18 cellular contexts compared by ENCODE assay signal in genomic region chr15:52336530-52336929, GRCh38. TPM values are rescaled to one million over a fixed set of nuclear protein-coding genes. Genes with fewer than 3 reads are reported as not detected.
A peak's percentile ranks its signal among the peaks of the same experiment; 100 is the strongest.
DNase-seq lines count a peak whose midpoint lies in the region; ATAC-seq, FAIRE-seq and TF ChIP-seq lines count a peak whose summit lies in the region.
"Had no signal": no experiment of that assay in that cellular context is flagged by ENCODE, and none has a peak within 500 bp of the region (broad histone marks: within the 10 kb centered on the region; RNA-seq: fewer than 3 reads in every experiment).

No MANE protein-coding gene starts in this region.

- in situ Hi-C loops in HepG2 (cut with HindIII; ENCODE audit: extremely low pct_ligation_motif_present, low pct_unique_long_range_greater_than_20kb) (no loop called here), Panc1 (cut with HindIII; ENCODE audit: low pct_unique_long_range_greater_than_20kb, low sequenced_read_pairs) (no loop called here)

- no peak for DNase-seq in HepG2 (ENCODE audit: low spot score)
- DNase-seq in right lobe of liver: no peak
- DNase-seq in Panc1 (ENCODE audit: low read depth, low spot score): no peak
- no peak for DNase-seq in foreskin keratinocyte
- no peak for DNase-seq in activated gamma-delta T cell (lab: John Stamatoyannopoulos, UW)
- DNase-seq in stimulated activated naive CD4-positive, alpha-beta T cell treated with Interleukin-2 at 50 U/mL for 16 hours (lab: John Stamatoyannopoulos, UW): no peak
- DNase-seq: activated naive CD8-positive, alpha-beta T cell treated with anti-CD3 and anti-CD28 coated beads for 36 hours; AML-193; GF-D8; kidney; NCI-H146; nephron progenitor cell; T1000 had no signal

- H4K20me1 ChIP-seq in HepG2 (ENCODE audit: insufficient read depth, low read length): no peaks in the 10 kb centered on the region

- TF ChIP-seq POLR2A in HepG2 (IDR thresholded peaks at IDR 0.05; ENCODE audit: insufficient read depth in 1 of 2, low read depth in 2 of 2, low read length in 2 of 2) (no peak), right lobe of liver (IDR thresholded peaks at IDR 0.05) (no peak)

- no TSS peak for BruUV-seq in HepG2 (replicated peaks; lab: Mats Ljungman, UMichigan)
- BruUV-seq in Panc1 (replicated peaks; lab: Mats Ljungman, UMichigan): no TSS peak

- no peak overlapping the region for H3K4me3 ChIP-seq in HepG2 (replicated peaks in 1 of 3; ENCODE audit: insufficient read depth in 1 of 3, low read depth in 2 of 3, low read length in 3 of 3)
- H3K4me3 ChIP-seq in right lobe of liver: no peak overlapping the region
- H3K4me3 ChIP-seq in Panc1 (ENCODE audit: low read depth in 2 of 2, low read length in 2 of 2): no peak overlapping the region
- H3K4me3 ChIP-seq: coronary artery had no signal

- H3K27me3 ChIP-seq in HepG2 (ENCODE audit: control insufficient read depth in 1 of 2, insufficient read depth in 2 of 2, low read length in 2 of 2) (no peaks in the 10 kb centered on the region; a peak in 1 of 5 replicates), right lobe of liver (no peaks in the 10 kb centered on the region), Panc1 (ENCODE audit: control insufficient read depth, insufficient read depth, low read length) (no peaks in the 10 kb centered on the region), foreskin keratinocyte (no peaks in the 10 kb centered on the region)

- 73% methylated on average over 4 of the region's 4 CpGs for WGBS in HepG2 (ENCODE audit: low lambda C conversion rate)
- WGBS in right lobe of liver (ENCODE audit: insufficient coverage, low coverage, low lambda C conversion rate, missing lambda C conversion rate): 76% methylated on average over 4 of the region's 4 CpGs

- no peak for TF ChIP-seq RAD21 in HepG2 (CRISPR knock-in tag; IDR thresholded peaks at IDR 0.05)

- H3K36me3 ChIP-seq in HepG2 (replicated peaks in 1 of 2; ENCODE audit: control insufficient read depth in 1 of 2, insufficient read depth in 2 of 2, low read length in 2 of 2) (no peaks in the 10 kb centered on the region), right lobe of liver (no peaks in the 10 kb centered on the region), Panc1 (ENCODE audit: control insufficient read depth, insufficient read depth, low read length) (no peaks in the 10 kb centered on the region; the same call in 1 of the 2 replicates)

- H3K4me1 ChIP-seq in HepG2 (ENCODE audit: insufficient read depth, low read length): peaks cover 35% of the 10 kb centered on the region
- H3K4me1 ChIP-seq in right lobe of liver: peaks cover 0 to 5% (median 0%) of the 10 kb centered on the region in 4 donors
- peaks cover 28% of the 10 kb centered on the region for H3K4me1 ChIP-seq in Panc1 (ENCODE audit: control insufficient read depth, insufficient read depth, low read length)
- H3K4me1 ChIP-seq in foreskin keratinocyte: peaks cover 24% of the 10 kb centered on the region

- TF ChIP-seq CTCF in HepG2 (CRISPR knock-in tag; IDR thresholded peaks at IDR 0.05) (no peak), right lobe of liver (IDR thresholded peaks at IDR 0.05) (peak in 2 of 4 donors; percentile 22 to 25), Panc1 (IDR thresholded peaks at IDR 0.05) (peak; percentile 60; the same call in 1 of the 2 replicates), foreskin keratinocyte (conservative IDR thresholded peaks at IDR 0.05) (peak; percentile 4)

- intact Hi-C loops in HepG2 (cut with micrococcal nuclease; ENCODE audit: unreplicated experiment): no loop called here
- intact Hi-C loops in right lobe of liver (cut with DNase I): no loop called here
- intact Hi-C loops in Panc1 (cut with micrococcal nuclease; ENCODE audit: unreplicated experiment): loop anchor here (10.0 kb wide), 2 partner anchors 82 to 188 kb away; partner anchors contain the start of gene MYO5A

- H3K4me2 ChIP-seq in HepG2 (ENCODE audit: low read depth, low read length): no peak overlapping the region

- no peak overlapping the region for H2AFZ ChIP-seq in HepG2 (ENCODE audit: low read length)

- TF ChIP-seq EP300 in HepG2 (IDR thresholded peaks at IDR 0.05; ENCODE audit: low read depth in 2 of 2, low read length in 2 of 2) (no peak), HepG2 (CRISPR knock-in tag; IDR thresholded peaks at IDR 0.05; ENCODE audit: borderline replicate concordance) (no peak)

- POLR2A ChIA-PET in HepG2 (lab: Yijun Ruan, JAX): no interaction called here
- POLR2A ChIA-PET in Panc1 (lab: Charles Lee): no interaction called here

- CTCF ChIA-PET in HepG2 (lab: Yijun Ruan, JAX; ENCODE audit: low intra/inter-chr PET ratio, low total read pairs): interaction anchor here (1.0 kb wide), 1 partner anchor 81 kb away, joined by 3 read pairs; no protein-coding TSS in a partner anchor
- CTCF ChIA-PET in Panc1 (lab: Charles Lee): no interaction called here

- no peaks in the 10 kb centered on the region for H3K9me3 ChIP-seq in HepG2 (ENCODE audit: low read length)
- no peaks in the 10 kb centered on the region for H3K9me3 ChIP-seq in right lobe of liver
- H3K9me3 ChIP-seq in Panc1 (ENCODE audit: control insufficient read depth, insufficient read depth, low read depth, low read length): no peaks in the 10 kb centered on the region

- H3K27ac ChIP-seq in HepG2 (ENCODE audit: extremely low read length, insufficient read depth, low read length): no peak overlapping the region
- H3K27ac ChIP-seq in right lobe of liver: no peak overlapping the region
- no peak overlapping the region for H3K27ac ChIP-seq in Panc1 (ENCODE audit: low read length)
- no peak overlapping the region for H3K27ac ChIP-seq in foreskin keratinocyte
- H3K27ac ChIP-seq: coronary artery had no signal

- no peak for ATAC-seq in HepG2
- ATAC-seq in right lobe of liver: no peak
- no peak for ATAC-seq in Panc1
- no peak for ATAC-seq in foreskin keratinocyte
- no peak for ATAC-seq in GM21786 (IDR thresholded peaks at IDR 0.05; ENCODE audit: unreplicated experiment)
- no peak for ATAC-seq in GM19397 (IDR thresholded peaks at IDR 0.05; ENCODE audit: unreplicated experiment)

- no peak overlapping the region for H3K9ac ChIP-seq in HepG2 (ENCODE audit: insufficient read depth, low read depth, low read length)

- H3K79me2 ChIP-seq in HepG2 (ENCODE audit: insufficient read depth, low read length): no peaks in the 10 kb centered on the region

- FAIRE-seq in HepG2 (lab: Jason Lieb, UNC): peak; percentile 51
- FAIRE-seq: kidney had no signal

TF ChIP-seq in HepG2, 621 proteins besides CTCF, POLR2A, EP300 and RAD21 (continues in another document):
- TF ChIP-seq KDM5B (CRISPR knock-in tag; IDR thresholded peaks at IDR 0.05; ENCODE audit: borderline replicate concordance): no peak
- no peak for TF ChIP-seq CHD2 (IDR thresholded peaks at IDR 0.05; ENCODE audit: low read depth, low read length)
- TF ChIP-seq MAFF (IDR thresholded peaks at IDR 0.05; ENCODE audit: low read depth, low read length): 0 out of 2 replicates have a peak, but pooled peaks have one; percentile 43
- TF ChIP-seq STAG1 (CRISPR knock-in tag; IDR thresholded peaks at IDR 0.05): peak; percentile 35; the same call in 1 of the 2 replicates
- TF ChIP-seq SMC3 (IDR thresholded peaks at IDR 0.05; ENCODE audit: low read length): 0 out of 2 replicates have a peak, but pooled peaks have one; percentile 21

RNA-seq across cellular contexts. Expression of gene MYO5C, which starts 40.9 kb away (rescaled TPM):
- total RNA-seq in HepG2 (2016; rRNA removed; fragmentation: Illumina TruSeq; extraction: Trizol): 23.7 and 37.3 TPM in 2 replicates
- total RNA-seq in HepG2 (2016; cell fraction: cytosol; rRNA removed; fragmentation: Illumina TruSeq; extraction: Trizol; ENCODE audit: low read depth): 7.8 and 10.0 TPM in 2 replicates
- 22.8 and 32.5 TPM in 2 replicates for total RNA-seq in HepG2 (2016; cell fraction: insoluble cytoplasmic fraction; rRNA removed; fragmentation: Illumina TruSeq; extraction: Trizol)
- total RNA-seq in HepG2 (2016; cell fraction: membrane; rRNA removed; fragmentation: Illumina TruSeq; extraction: Trizol): 18.9 and 21.8 TPM in 2 replicates
- total RNA-seq in HepG2 (2016; cell fraction: nucleus; rRNA removed; fragmentation: Illumina TruSeq; extraction: Trizol): 39.3 and 39.5 TPM in 2 replicates
- 13.7 and 15.7 TPM in 2 replicates for polyA plus RNA-seq in HepG2 (2011; rRNA removed)
- polyA plus RNA-seq in HepG2 (2011; cell fraction: cytosol; rRNA removed): 7.3 and 7.9 TPM in 2 replicates
- polyA plus RNA-seq in HepG2 (2011; cell fraction: nucleus; rRNA removed): 17.4 and 19.9 TPM in 2 replicates
- 7.0 and 10.2 TPM in 2 replicates for polyA plus RNA-seq in HepG2 (2012)
- 1.7 and 1.8 TPM in 2 replicates for polyA plus RNA-seq in HepG2 (2016; cell fraction: cytosol; fragmentation: Illumina TruSeq; extraction: Trizol; ENCODE audit: low read depth)
- polyA plus RNA-seq in HepG2 (2016; cell fraction: insoluble cytoplasmic fraction; fragmentation: Illumina TruSeq; extraction: Trizol; ENCODE audit: low read depth): 23.1 and 25.5 TPM in 2 replicates
- 4.2 TPM in 2 replicates for polyA plus RNA-seq in HepG2 (2016; cell fraction: membrane; fragmentation: Illumina TruSeq; extraction: Trizol; ENCODE audit: low read depth)
- polyA plus RNA-seq in HepG2 (2016; cell fraction: nucleus; fragmentation: Illumina TruSeq; extraction: Trizol; ENCODE audit: insufficient read depth, low read depth): 35.8 and 37.1 TPM in 2 replicates
- 23.1 and 52.1 TPM in 2 replicates for polyA minus RNA-seq in HepG2 (2011; rRNA and poly(A)+ RNA removed; ENCODE audit: low replicate concordance)
- polyA minus RNA-seq in HepG2 (2011; cell fraction: cytosol; rRNA and poly(A)+ RNA removed): 10.5 and 13.8 TPM in 2 replicates
- 52.0 and 54.7 TPM in 2 replicates for polyA minus RNA-seq in HepG2 (2011; cell fraction: nucleus; rRNA and poly(A)+ RNA removed)
- 10 to 100 TPM in 1 of 6 experiments, 1 to 10 TPM in 5; 5.8 to 10.2 (median 7.1) TPM for total RNA-seq in right lobe of liver
- total RNA-seq in Panc1 (2021; ENCODE audit: unreplicated experiment): 28.2 TPM
- polyA plus RNA-seq in Panc1 (2012; ENCODE audit: insufficient read length): 10.3 TPM
- 0.28 and 0.37 TPM in 2 replicates for total RNA-seq in foreskin keratinocyte
- 0.08 and 0.28 TPM in 2 replicates for polyA plus RNA-seq in foreskin keratinocyte
- total RNA-seq: fibroblast of villous mesenchyme, HT1080 had no signal
